In the genomic region with DNA sequence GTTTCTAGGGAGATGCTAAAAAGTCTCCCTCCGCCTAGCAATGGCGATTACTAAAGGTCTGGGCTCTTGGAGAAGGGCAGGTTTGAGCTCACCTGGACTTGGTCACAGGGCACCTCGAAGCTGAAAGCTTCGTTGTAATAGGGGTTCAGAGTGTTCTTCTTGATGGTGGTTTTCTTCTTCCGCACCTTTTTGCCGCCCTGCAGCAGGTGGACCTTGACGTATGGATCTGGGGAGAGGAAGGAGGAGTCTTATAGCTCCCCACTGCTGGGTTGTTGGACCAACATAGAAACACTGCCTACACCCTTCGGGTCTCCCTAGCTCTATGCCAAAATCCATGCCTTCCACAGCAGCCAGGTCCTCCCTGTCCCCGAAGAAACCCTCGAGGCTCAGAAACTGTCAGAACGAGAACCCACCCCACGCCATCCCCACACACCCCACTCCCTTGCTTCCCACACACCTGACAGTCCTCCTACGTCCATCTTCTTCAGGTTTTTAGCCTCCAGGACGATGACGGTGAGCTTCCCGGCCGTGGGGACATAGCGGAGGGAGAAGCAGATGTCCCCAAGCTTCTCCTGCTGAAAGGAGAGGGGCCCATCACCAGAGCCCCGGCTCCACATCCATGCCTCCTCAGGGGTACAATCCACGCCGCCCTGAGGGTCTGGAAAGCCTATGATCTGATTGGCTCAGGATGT, we compare ENCODE assay signal across 16 cellular contexts. TPM values are rescaled to one million over a fixed set of nuclear protein-coding genes. Genes with fewer than 3 reads are reported as not detected.
DNase-seq lines count a peak whose midpoint lies in the region; ATAC-seq and TF ChIP-seq lines count a peak whose summit lies in the region.
"Had no signal": no experiment of that assay in that cellular context is flagged by ENCODE, and none has a peak within 500 bp of the region (broad histone marks: within the 10 kb centered on the region; RNA-seq: fewer than 3 reads in every experiment).

No MANE protein-coding gene starts in this region.

- H3K4me1 ChIP-seq in GM23338 (ENCODE audit: insufficient read depth) (peaks cover 9% of the 10 kb centered on the region; the same call in 1 of the 2 replicates), SJCRH30 (0 out of 2 replicates have a peak, but pooled peaks cover 3% of the 10 kb centered on the region)

- no peak for ATAC-seq in activated CD4-positive, alpha-beta T cell treated with anti-CD3 and anti-CD28 coated beads for 36 hours
- no peak for ATAC-seq in GM23338
- ATAC-seq in naive B cell (ENCODE audit: low read depth in 2 of 2) = no peak

- POLR2A ChIA-PET in activated CD4-positive, alpha-beta T cell treated with anti-CD3 and anti-CD28 coated beads for 36 hours (lab: Charles Lee) = no interaction called here

- no peak overlapping the region for H3K27ac ChIP-seq in GM23338 (ENCODE audit: low read depth)
- no peak overlapping the region for H3K27ac ChIP-seq in SJCRH30
- H3K27ac ChIP-seq: gastroesophageal sphincter, ovary had no signal

- H3K27me3 ChIP-seq in GM23338 (ENCODE audit: insufficient read depth) (peaks cover 64% of the 10 kb centered on the region), SJCRH30 (peaks cover 9% of the 10 kb centered on the region; the same call in 1 of the 2 replicates)

- peak overlapping the region; percentile 74; the same call in 1 of the 2 replicates for H2AFZ ChIP-seq in GM23338

- 0 out of 2 replicates have a peak, but pooled peaks cover 3% of the 10 kb centered on the region for H3K9me2 ChIP-seq in GM23338 (ENCODE audit: insufficient read depth)

- H3K79me2 ChIP-seq in GM23338 (replicated peaks; ENCODE audit: insufficient read depth) = no peaks in the 10 kb centered on the region

- H3K9me3 ChIP-seq in SJCRH30 (replicated peaks) = no peaks in the 10 kb centered on the region
- H3K9me3 ChIP-seq: gastroesophageal sphincter, ovary had no signal

- no peaks in the 10 kb centered on the region for H3K9me3 Mint-ChIP-seq in activated CD4-positive, alpha-beta T cell treated with anti-CD3 and anti-CD28 coated beads for 36 hours (ENCODE audit: low read depth)
- peaks cover 10% of the 10 kb centered on the region; the same call in 2 of the 3 replicates for H3K9me3 Mint-ChIP-seq in GM23338
- no peaks in the 10 kb centered on the region for H3K9me3 Mint-ChIP-seq in activated T-helper 1 cell treated with anti-CD3 and anti-CD28 coated beads, Interleukin-12 subunit alpha, Interleukin-12 subunit beta, Interleukin-2, Interleukin-4 antibody, amounts not matched to agents 30 ng/mL and 10 ng/mL and 1 ng/mL, durations not matched to agents 14 hours and 24 hours and 36 hours
- peaks cover 4 to 11% (median 6%) of the 10 kb centered on the region in 7 donors for H3K9me3 Mint-ChIP-seq in naive B cell
- H3K9me3 Mint-ChIP-seq: type B pancreatic cell had no signal

- H3K4me3 Mint-ChIP-seq in activated CD4-positive, alpha-beta T cell treated with anti-CD3 and anti-CD28 coated beads for 36 hours = peak overlapping the region; percentile 49
- peak overlapping the region; percentile 77 for H3K4me3 Mint-ChIP-seq in GM23338
- H3K4me3 Mint-ChIP-seq in activated T-helper 1 cell treated with anti-CD3 and anti-CD28 coated beads, Interleukin-12 subunit alpha, Interleukin-12 subunit beta, Interleukin-2, Interleukin-4 antibody, amounts not matched to agents 30 ng/mL and 10 ng/mL and 1 ng/mL, durations not matched to agents 14 hours and 24 hours and 36 hours = peak overlapping the region; percentile 72
- H3K4me3 Mint-ChIP-seq in naive B cell = peak overlapping the region in 7 of 8 donors; percentile 72 to 87 (median 79)

- no peak overlapping the region for H3K27ac Mint-ChIP-seq in activated CD4-positive, alpha-beta T cell treated with anti-CD3 and anti-CD28 coated beads for 36 hours
- H3K27ac Mint-ChIP-seq in GM23338 (no peak overlapping the region), naive B cell (peak overlapping the region in 2 of 6 donors; percentile 61 to 70)
- no peak overlapping the region for H3K27ac Mint-ChIP-seq in activated T-helper 1 cell treated with anti-CD3 and anti-CD28 coated beads, Interleukin-12 subunit alpha, Interleukin-12 subunit beta, Interleukin-2, Interleukin-4 antibody, amounts not matched to agents 30 ng/mL and 10 ng/mL and 1 ng/mL, durations not matched to agents 14 hours and 24 hours and 36 hours
- H3K27ac Mint-ChIP-seq: type B pancreatic cell had no signal

- TF ChIP-seq CTCF in GM23338 (conservative IDR thresholded peaks at IDR 0.05; ENCODE audit: low read depth in 2 of 2) = no peak

- intact Hi-C loops in activated CD4-positive, alpha-beta T cell treated with anti-CD3 and anti-CD28 coated beads for 36 hours (cut with DNase I, micrococcal nuclease) = loop anchor here in 1 of 2 experiments (5.0 kb wide), 1 partner anchor 43 kb away; no protein-coding TSS in a partner anchor
- intact Hi-C loops in activated T-helper 1 cell treated with anti-CD3 and anti-CD28 coated beads, Interleukin-12 subunit alpha, Interleukin-12 subunit beta, Interleukin-2, Interleukin-4 antibody, amounts not matched to agents 30 ng/mL and 10 ng/mL and 1 ng/mL, durations not matched to agents 14 hours and 24 hours and 36 hours (cut with micrococcal nuclease) = loop anchor here (2.0 kb wide), 1 partner anchor 14 kb away; no protein-coding TSS in a partner anchor

- H3K36me3 ChIP-seq in GM23338 (ENCODE audit: insufficient read depth) = no peaks in the 10 kb centered on the region
- H3K36me3 ChIP-seq in SJCRH30 = no peaks in the 10 kb centered on the region
- H3K36me3 ChIP-seq: gastroesophageal sphincter, ovary had no signal

- H3K27me3 Mint-ChIP-seq in activated CD4-positive, alpha-beta T cell treated with anti-CD3 and anti-CD28 coated beads for 36 hours = peaks cover 57% of the 10 kb centered on the region
- peaks cover 40% of the 10 kb centered on the region for H3K27me3 Mint-ChIP-seq in GM23338 (ENCODE audit: insufficient read depth, low read depth, poor library complexity)
- peaks cover 49% of the 10 kb centered on the region for H3K27me3 Mint-ChIP-seq in activated T-helper 1 cell treated with anti-CD3 and anti-CD28 coated beads, Interleukin-12 subunit alpha, Interleukin-12 subunit beta, Interleukin-2, Interleukin-4 antibody, amounts not matched to agents 30 ng/mL and 10 ng/mL and 1 ng/mL, durations not matched to agents 14 hours and 24 hours and 36 hours (ENCODE audit: insufficient read depth)
- peaks cover 56 to 94% (median 93%) of the 10 kb centered on the region in 3 donors for H3K27me3 Mint-ChIP-seq in naive B cell

- peaks cover 12% of the 10 kb centered on the region; the same call in 1 of the 2 replicates for H3F3A ChIP-seq in GM23338 (replicated peaks; ENCODE audit: low read depth)

- CTCF ChIA-PET in activated CD4-positive, alpha-beta T cell treated with anti-CD3 and anti-CD28 coated beads for 36 hours (lab: Charles Lee) = interaction anchor here (1.3 to 1.8 kb wide), 2 partner anchors 14 to 16 kb away, joined by 4 to 6 read pairs; no protein-coding TSS in a partner anchor

- H4K20me1 ChIP-seq in GM23338 (replicated peaks; ENCODE audit: insufficient read depth) = no peaks in the 10 kb centered on the region

- DNase-seq in activated CD4-positive, alpha-beta T cell treated with anti-CD3 and anti-CD28 coated beads for 36 hours = no peak
- no peak for DNase-seq in activated CD4-positive, alpha-beta T cell treated with anti-CD3 and anti-CD28 coated beads for 4 hours
- DNase-seq in GM23338 (ENCODE audit: low spot score) (no peak), naive B cell (no peak), SK-N-DZ (ENCODE audit: low spot score) (no peak), SJCRH30 (no peak), NCI-H146 treated with DMSO at 0.1 percent for 48 hours (lab: John Stamatoyannopoulos, UW; ENCODE audit: unreplicated experiment) (no peak)
- no peak for DNase-seq in activated T-helper 1 cell treated with anti-CD3 and anti-CD28 coated beads, Interleukin-12 subunit alpha, Interleukin-12 subunit beta, Interleukin-2, Interleukin-4 antibody, amounts not matched to agents 30 ng/mL and 10 ng/mL and 1 ng/mL, durations not matched to agents 14 hours and 24 hours and 36 hours (ENCODE audit: low spot score)
- DNase-seq: DMS79, NCI-H510A had no signal

- peak overlapping the region; percentile 85 for H3K4me3 ChIP-seq in GM23338
- no peak overlapping the region for H3K4me3 ChIP-seq in SJCRH30

- H3K4me2 ChIP-seq in GM23338 = peak overlapping the region; percentile 96

- H3K36me3 Mint-ChIP-seq in activated CD4-positive, alpha-beta T cell treated with anti-CD3 and anti-CD28 coated beads for 36 hours (ENCODE audit: low read depth) = no peaks in the 10 kb centered on the region
- H3K36me3 Mint-ChIP-seq in GM23338 (ENCODE audit: low read depth) = no peaks in the 10 kb centered on the region; the same call in 2 of the 3 replicates
- no peaks in the 10 kb centered on the region for H3K36me3 Mint-ChIP-seq in activated T-helper 1 cell treated with anti-CD3 and anti-CD28 coated beads, Interleukin-12 subunit alpha, Interleukin-12 subunit beta, Interleukin-2, Interleukin-4 antibody, amounts not matched to agents 30 ng/mL and 10 ng/mL and 1 ng/mL, durations not matched to agents 14 hours and 24 hours and 36 hours (ENCODE audit: low read depth)
- peaks cover 0 to 26% of the 10 kb centered on the region in 2 donors for H3K36me3 Mint-ChIP-seq in naive B cell
- H3K36me3 Mint-ChIP-seq: type B pancreatic cell had no signal

- peaks cover 20% of the 10 kb centered on the region for H3K4me1 Mint-ChIP-seq in activated CD4-positive, alpha-beta T cell treated with anti-CD3 and anti-CD28 coated beads for 36 hours
- H3K4me1 Mint-ChIP-seq in GM23338 (peaks cover 28% of the 10 kb centered on the region), naive B cell (peaks cover 32 to 39% (median 38%) of the 10 kb centered on the region in 3 donors)
- peaks cover 15% of the 10 kb centered on the region for H3K4me1 Mint-ChIP-seq in activated T-helper 1 cell treated with anti-CD3 and anti-CD28 coated beads, Interleukin-12 subunit alpha, Interleukin-12 subunit beta, Interleukin-2, Interleukin-4 antibody, amounts not matched to agents 30 ng/mL and 10 ng/mL and 1 ng/mL, durations not matched to agents 14 hours and 24 hours and 36 hours (ENCODE audit: low read depth)

RNA-seq across cellular contexts. Expression of a gene that starts 5.5 kb away (rescaled TPM):
- under 1 TPM in 1 of 2 experiments, not detected in 1; 0.37 TPM for total RNA-seq in activated CD4-positive, alpha-beta T cell treated with anti-CD3 and anti-CD28 coated beads for 36 hours
- 0.54 and 2.1 TPM in 2 replicates for total RNA-seq in GM23338 (2014; rRNA removed; shearing (Covaris generic))
- polyA plus RNA-seq in GM23338 (2016; fragmentation: Nextera tagmentation; extraction: Ambion mirVana) (4.0 and 4.7 TPM in 2 replicates), naive B cell (ENCODE audit: low read depth in 6 of 6) (1 to 10 TPM in 5 of 6 donors, under 1 TPM in 1; 0.92 to 2.6 (median 1.6) TPM)
- total RNA-seq in activated T-helper 1 cell treated with anti-CD3 and anti-CD28 coated beads, Interleukin-12 subunit alpha, Interleukin-12 subunit beta, Interleukin-2, Interleukin-4 antibody, amounts not matched to agents 30 ng/mL and 10 ng/mL and 1 ng/mL, durations not matched to agents 14 hours and 24 hours and 36 hours = not detected in 2 replicates
- 0.17 and 0.22 TPM in 2 replicates for polyA plus RNA-seq in SK-N-DZ (2014; cell fraction: cytosol; rRNA removed)
- 2.4 and 8.4 TPM in 2 replicates for polyA plus RNA-seq in SK-N-DZ (2014; cell fraction: nucleus; rRNA removed)
- 0.36 TPM in 1 of 2 replicates, not detected in the other for total RNA-seq in SJCRH30 (2014; rRNA removed; shearing (Covaris generic))
- total RNA-seq: aorta, H4 had no signal
- polyA plus RNA-seq: aorta, liver, ovary had no signal

RNA-seq across cellular contexts. Expression of a gene that starts 8.2 kb away (rescaled TPM):
- under 1 TPM; 0.53 to 0.72 TPM for total RNA-seq in activated CD4-positive, alpha-beta T cell treated with anti-CD3 and anti-CD28 coated beads for 36 hours
- 5.6 and 8.5 TPM in 2 replicates for total RNA-seq in GM23338 (2014; rRNA removed; shearing (Covaris generic))
- polyA plus RNA-seq in GM23338 (2016; fragmentation: Nextera tagmentation; extraction: Ambion mirVana) (8.8 and 9.0 TPM in 2 replicates), naive B cell (ENCODE audit: low read depth in 6 of 6) (not detected)
- 0.36 TPM in 1 of 2 replicates, not detected in the other for total RNA-seq in activated T-helper 1 cell treated with anti-CD3 and anti-CD28 coated beads, Interleukin-12 subunit alpha, Interleukin-12 subunit beta, Interleukin-2, Interleukin-4 antibody, amounts not matched to agents 30 ng/mL and 10 ng/mL and 1 ng/mL, durations not matched to agents 14 hours and 24 hours and 36 hours
- 1.0 and 2.6 TPM in 2 replicates for polyA plus RNA-seq in SK-N-DZ (2014; cell fraction: cytosol; rRNA removed)
- polyA plus RNA-seq in SK-N-DZ (2014; cell fraction: nucleus; rRNA removed) = 0.83 and 1.4 TPM in 2 replicates
- 9.1 and 14.0 TPM in 2 replicates for total RNA-seq in SJCRH30 (2014; rRNA removed; shearing (Covaris generic))
- total RNA-seq: aorta had no signal

RNA-seq across cellular contexts. Expression of a gene that starts 17.0 kb away (rescaled TPM):
- under 1 TPM in 1 of 2 experiments, not detected in 1; 0.32 TPM for total RNA-seq in activated CD4-positive, alpha-beta T cell treated with anti-CD3 and anti-CD28 coated beads for 36 hours
- total RNA-seq in GM23338 (2014; rRNA removed; shearing (Covaris generic)) = 21.5 and 27.9 TPM in 2 replicates
- 150 and 153 TPM in 2 replicates for polyA plus RNA-seq in GM23338 (2016; fragmentation: Nextera tagmentation; extraction: Ambion mirVana)
- not detected in 2 replicates for total RNA-seq in activated T-helper 1 cell treated with anti-CD3 and anti-CD28 coated beads, Interleukin-12 subunit alpha, Interleukin-12 subunit beta, Interleukin-2, Interleukin-4 antibody, amounts not matched to agents 30 ng/mL and 10 ng/mL and 1 ng/mL, durations not matched to agents 14 hours and 24 hours and 36 hours
- polyA plus RNA-seq in naive B cell (ENCODE audit: low read depth in 6 of 6) = not detected
- polyA plus RNA-seq in SK-N-DZ (2014; cell fraction: cytosol; rRNA removed) = 0.74 TPM in 1 of 2 replicates, not detected in the other
- polyA plus RNA-seq in SK-N-DZ (2014; cell fraction: nucleus; rRNA removed) = 2.1 TPM in 1 of 2 replicates, not detected in the other
- total RNA-seq in SJCRH30 (2014; rRNA removed; shearing (Covaris generic)) = 2.4 and 2.5 TPM in 2 replicates
- total RNA-seq: aorta, gastroesophageal sphincter, H4, liver had no signal
- polyA plus RNA-seq: liver had no signal

RNA-seq across cellular contexts. Expression of a gene that starts 25.6 kb away (rescaled TPM):
- under 1 TPM; 0.47 to 0.50 TPM for total RNA-seq in activated CD4-positive, alpha-beta T cell treated with anti-CD3 and anti-CD28 coated beads for 36 hours
- total RNA-seq in GM23338 (2014; rRNA removed; shearing (Covaris generic)) = 51.4 and 59.3 TPM in 2 replicates
- polyA plus RNA-seq in GM23338 (2016; fragmentation: Nextera tagmentation; extraction: Ambion mirVana) (139 and 150 TPM in 2 replicates), naive B cell (ENCODE audit: low read depth in 6 of 6) (not detected)
- total RNA-seq in activated T-helper 1 cell treated with anti-CD3 and anti-CD28 coated beads, Interleukin-12 subunit alpha, Interleukin-12 subunit beta, Interleukin-2, Interleukin-4 antibody, amounts not matched to agents 30 ng/mL and 10 ng/mL and 1 ng/mL, durations not matched to agents 14 hours and 24 hours and 36 hours = not detected in 2 replicates
- polyA plus RNA-seq in SK-N-DZ (2014; cell fraction: cytosol; rRNA removed) = 5.9 and 9.2 TPM in 2 replicates
- polyA plus RNA-seq in SK-N-DZ (2014; cell fraction: nucleus; rRNA removed) = 3.5 and 8.7 TPM in 2 replicates
- total RNA-seq in SJCRH30 (2014; rRNA removed; shearing (Covaris generic)) = 599 and 612 TPM in 2 replicates

RNA-seq across cellular contexts. Expression of a gene that starts 34.7 kb away (rescaled TPM):
- total RNA-seq in activated CD4-positive, alpha-beta T cell treated with anti-CD3 and anti-CD28 coated beads for 36 hours = not detected
- total RNA-seq in GM23338 (2014; rRNA removed; shearing (Covaris generic)) = 0.12 and 2.1 TPM in 2 replicates
- polyA plus RNA-seq in GM23338 (2016; fragmentation: Nextera tagmentation; extraction: Ambion mirVana) (0.12 and 0.16 TPM in 2 replicates), naive B cell (ENCODE audit: low read depth in 6 of 6) (not detected)
- total RNA-seq in activated T-helper 1 cell treated with anti-CD3 and anti-CD28 coated beads, Interleukin-12 subunit alpha, Interleukin-12 subunit beta, Interleukin-2, Interleukin-4 antibody, amounts not matched to agents 30 ng/mL and 10 ng/mL and 1 ng/mL, durations not matched to agents 14 hours and 24 hours and 36 hours = 0.16 TPM in 1 of 2 replicates, not detected in the other
- 0.36 and 1.2 TPM in 2 replicates for polyA plus RNA-seq in SK-N-DZ (2014; cell fraction: cytosol; rRNA removed)
- 0.44 and 1.6 TPM in 2 replicates for polyA plus RNA-seq in SK-N-DZ (2014; cell fraction: nucleus; rRNA removed)
- 0.94 and 1.4 TPM in 2 replicates for total RNA-seq in SJCRH30 (2014; rRNA removed; shearing (Covaris generic))
